ENCODE assay signal across 1 cellular context in the genomic region with DNA sequence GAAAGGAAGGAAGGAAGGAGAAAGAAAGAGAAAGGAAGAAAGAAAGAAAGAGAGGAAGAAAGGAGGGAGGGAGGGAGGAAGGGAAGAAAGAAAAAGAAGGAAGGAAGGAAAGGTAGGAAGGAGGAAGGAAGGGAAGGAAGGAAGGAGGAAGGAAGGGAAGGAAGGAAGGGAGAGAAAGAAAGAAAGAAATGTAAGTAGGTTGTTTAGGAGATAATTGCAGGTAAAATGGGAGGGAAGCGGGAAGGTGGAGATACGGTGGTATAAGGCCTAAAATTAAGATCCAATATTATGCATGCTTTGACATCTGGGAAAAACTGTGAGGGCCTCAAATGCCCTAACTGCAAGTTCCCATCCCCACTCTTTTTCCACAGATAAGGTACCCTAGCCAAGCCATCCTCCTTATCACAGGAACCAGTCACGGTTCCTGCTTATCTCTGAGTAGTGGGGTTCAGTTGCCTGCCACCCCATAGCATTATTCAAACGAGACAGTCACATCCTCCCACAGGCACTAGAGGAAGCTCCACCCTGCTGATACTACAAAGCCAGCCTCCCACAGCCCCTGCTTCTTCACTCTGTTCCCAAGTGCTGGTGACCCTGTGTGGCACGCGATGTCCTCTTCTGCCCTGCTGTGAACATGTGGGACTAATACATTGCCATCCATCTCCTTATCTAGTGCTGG.
A peak's percentile ranks its signal among the peaks of the same experiment; 100 is the strongest.
TF ChIP-seq lines count a peak whose summit lies in the region.

No MANE protein-coding gene starts in this region.

TF ChIP-seq in K562, 482 proteins besides CTCF, POLR2A, EP300 and RAD21 (continued from another document and continues in another):
- TF ChIP-seq, protein P1, sequence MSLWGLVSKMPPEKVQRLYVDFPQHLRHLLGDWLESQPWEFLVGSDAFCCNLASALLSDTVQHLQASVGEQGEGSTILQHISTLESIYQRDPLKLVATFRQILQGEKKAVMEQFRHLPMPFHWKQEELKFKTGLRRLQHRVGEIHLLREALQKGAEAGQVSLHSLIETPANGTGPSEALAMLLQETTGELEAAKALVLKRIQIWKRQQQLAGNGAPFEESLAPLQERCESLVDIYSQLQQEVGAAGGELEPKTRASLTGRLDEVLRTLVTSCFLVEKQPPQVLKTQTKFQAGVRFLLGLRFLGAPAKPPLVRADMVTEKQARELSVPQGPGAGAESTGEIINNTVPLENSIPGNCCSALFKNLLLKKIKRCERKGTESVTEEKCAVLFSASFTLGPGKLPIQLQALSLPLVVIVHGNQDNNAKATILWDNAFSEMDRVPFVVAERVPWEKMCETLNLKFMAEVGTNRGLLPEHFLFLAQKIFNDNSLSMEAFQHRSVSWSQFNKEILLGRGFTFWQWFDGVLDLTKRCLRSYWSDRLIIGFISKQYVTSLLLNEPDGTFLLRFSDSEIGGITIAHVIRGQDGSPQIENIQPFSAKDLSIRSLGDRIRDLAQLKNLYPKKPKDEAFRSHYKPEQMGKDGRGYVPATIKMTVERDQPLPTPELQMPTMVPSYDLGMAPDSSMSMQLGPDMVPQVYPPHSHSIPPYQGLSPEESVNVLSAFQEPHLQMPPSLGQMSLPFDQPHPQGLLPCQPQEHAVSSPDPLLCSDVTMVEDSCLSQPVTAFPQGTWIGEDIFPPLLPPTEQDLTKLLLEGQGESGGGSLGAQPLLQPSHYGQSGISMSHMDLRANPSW (CRISPR knock-in tag; IDR thresholded peaks at IDR 0.05): 0 out of 2 replicates have a peak, but pooled peaks have one; percentile 51
- TF ChIP-seq PYGO2 (tag; IDR thresholded peaks at IDR 0.05) (peak; percentile 89), RUNX1 (IDR thresholded peaks at IDR 0.05; ENCODE audit: low read depth) (peak; percentile 95), ZFX (CRISPR knock-in tag; IDR thresholded peaks at IDR 0.05) (peak; percentile 73), RBFOX2 (IDR thresholded peaks at IDR 0.05; ENCODE audit: low read depth, low read length) (peak; percentile 31; the same call in 1 of the 2 replicates), FOSL1 (tag; conservative IDR thresholded peaks at IDR 0.05) (peak; percentile 86), RFX1 (IDR thresholded peaks at IDR 0.05) (no peak; the same call in 1 of the 2 replicates), ARNT (IDR thresholded peaks at IDR 0.05) (peak; percentile 97 to 99), NR2C2 (CRISPR knock-in tag; IDR thresholded peaks at IDR 0.05) (no peak), NR2C2 (tag; IDR thresholded peaks at IDR 0.05) (0 out of 2 replicates have a peak, but pooled peaks have one; percentile 36), NFIX (CRISPR knock-in tag; IDR thresholded peaks at IDR 0.05; ENCODE audit: low read depth) (no peak), TBP (optimal IDR thresholded peaks at IDR 0.05; ENCODE audit: low read depth, low read length) (peak; percentile 80), ESRRA (IDR thresholded peaks at IDR 0.05; ENCODE audit: borderline replicate concordance, low read depth) (peak; percentile 55; the same call in 1 of the 2 replicates), ZNF311 (CRISPR knock-in tag; IDR thresholded peaks at IDR 0.05) (peak; percentile 57; the same call in 1 of the 2 replicates), RBM39 (optimal IDR thresholded peaks at IDR 0.05; ENCODE audit: low read depth, low read length) (peak; percentile 79), HMG20B (CRISPR knock-in tag; IDR thresholded peaks at IDR 0.05) (no peak), HDAC8 (tag; IDR thresholded peaks at IDR 0.05) (0 out of 2 replicates have a peak, but pooled peaks have one; percentile 20), KHSRP (IDR thresholded peaks at IDR 0.05) (peak; percentile 88), KDM1A (IDR thresholded peaks at IDR 0.05) (peak; percentile 93), SMAD1 (IDR thresholded peaks at IDR 0.05; ENCODE audit: low read depth, low read length, partially characterized antibody) (peak; percentile 92), EZH2 (IDR thresholded peaks at IDR 0.05; ENCODE audit: borderline replicate concordance, low read depth, low read length) (peak; percentile 96; the same call in 1 of the 2 replicates), NR2C1 (IDR thresholded peaks at IDR 0.05) (peak; percentile 65), NR2C1 (tag; IDR thresholded peaks at IDR 0.05) (peak; percentile 54), ZNF436 (CRISPR knock-in tag; IDR thresholded peaks at IDR 0.05) (no peak), SUPT5H (IDR thresholded peaks at IDR 0.05) (peak; percentile 64), ZNF766 (CRISPR knock-in tag; conservative IDR thresholded peaks at IDR 0.05) (peak; percentile 91; the same call in 1 of the 2 replicates), SP1 (CRISPR knock-in tag; IDR thresholded peaks at IDR 0.05) (peak; percentile 48; the same call in 1 of the 2 replicates)
- TF ChIP-seq, protein P2, sequence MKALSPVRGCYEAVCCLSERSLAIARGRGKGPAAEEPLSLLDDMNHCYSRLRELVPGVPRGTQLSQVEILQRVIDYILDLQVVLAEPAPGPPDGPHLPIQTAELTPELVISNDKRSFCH (CRISPR knock-in tag; IDR thresholded peaks at IDR 0.05): no peak
- TF ChIP-seq, protein P2 (tag; IDR thresholded peaks at IDR 0.05): peak; percentile 95
- TF ChIP-seq, protein P3, sequence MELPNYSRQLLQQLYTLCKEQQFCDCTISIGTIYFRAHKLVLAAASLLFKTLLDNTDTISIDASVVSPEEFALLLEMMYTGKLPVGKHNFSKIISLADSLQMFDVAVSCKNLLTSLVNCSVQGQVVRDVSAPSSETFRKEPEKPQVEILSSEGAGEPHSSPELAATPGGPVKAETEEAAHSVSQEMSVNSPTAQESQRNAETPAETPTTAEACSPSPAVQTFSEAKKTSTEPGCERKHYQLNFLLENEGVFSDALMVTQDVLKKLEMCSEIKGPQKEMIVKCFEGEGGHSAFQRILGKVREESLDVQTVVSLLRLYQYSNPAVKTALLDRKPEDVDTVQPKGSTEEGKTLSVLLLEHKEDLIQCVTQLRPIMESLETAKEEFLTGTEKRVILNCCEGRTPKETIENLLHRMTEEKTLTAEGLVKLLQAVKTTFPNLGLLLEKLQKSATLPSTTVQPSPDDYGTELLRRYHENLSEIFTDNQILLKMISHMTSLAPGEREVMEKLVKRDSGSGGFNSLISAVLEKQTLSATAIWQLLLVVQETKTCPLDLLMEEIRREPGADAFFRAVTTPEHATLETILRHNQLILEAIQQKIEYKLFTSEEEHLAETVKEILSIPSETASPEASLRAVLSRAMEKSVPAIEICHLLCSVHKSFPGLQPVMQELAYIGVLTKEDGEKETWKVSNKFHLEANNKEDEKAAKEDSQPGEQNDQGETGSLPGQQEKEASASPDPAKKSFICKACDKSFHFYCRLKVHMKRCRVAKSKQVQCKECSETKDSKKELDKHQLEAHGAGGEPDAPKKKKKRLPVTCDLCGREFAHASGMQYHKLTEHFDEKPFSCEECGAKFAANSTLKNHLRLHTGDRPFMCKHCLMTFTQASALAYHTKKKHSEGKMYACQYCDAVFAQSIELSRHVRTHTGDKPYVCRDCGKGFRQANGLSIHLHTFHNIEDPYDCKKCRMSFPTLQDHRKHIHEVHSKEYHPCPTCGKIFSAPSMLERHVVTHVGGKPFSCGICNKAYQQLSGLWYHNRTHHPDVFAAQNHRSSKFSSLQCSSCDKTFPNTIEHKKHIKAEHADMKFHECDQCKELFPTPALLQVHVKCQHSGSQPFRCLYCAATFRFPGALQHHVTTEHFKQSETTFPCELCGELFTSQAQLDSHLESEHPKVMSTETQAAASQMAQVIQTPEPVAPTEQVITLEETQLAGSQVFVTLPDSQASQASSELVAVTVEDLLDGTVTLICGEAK (IDR thresholded peaks at IDR 0.05): peak; percentile 74
- TF ChIP-seq, protein P3 (CRISPR knock-in tag; IDR thresholded peaks at IDR 0.05): no peak
- TF ChIP-seq, protein P4, sequence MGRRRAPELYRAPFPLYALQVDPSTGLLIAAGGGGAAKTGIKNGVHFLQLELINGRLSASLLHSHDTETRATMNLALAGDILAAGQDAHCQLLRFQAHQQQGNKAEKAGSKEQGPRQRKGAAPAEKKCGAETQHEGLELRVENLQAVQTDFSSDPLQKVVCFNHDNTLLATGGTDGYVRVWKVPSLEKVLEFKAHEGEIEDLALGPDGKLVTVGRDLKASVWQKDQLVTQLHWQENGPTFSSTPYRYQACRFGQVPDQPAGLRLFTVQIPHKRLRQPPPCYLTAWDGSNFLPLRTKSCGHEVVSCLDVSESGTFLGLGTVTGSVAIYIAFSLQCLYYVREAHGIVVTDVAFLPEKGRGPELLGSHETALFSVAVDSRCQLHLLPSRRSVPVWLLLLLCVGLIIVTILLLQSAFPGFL (CRISPR knock-in tag; IDR thresholded peaks at IDR 0.05): 0 out of 2 replicates have a peak, but pooled peaks have one; percentile 38
- TF ChIP-seq, protein P5, sequence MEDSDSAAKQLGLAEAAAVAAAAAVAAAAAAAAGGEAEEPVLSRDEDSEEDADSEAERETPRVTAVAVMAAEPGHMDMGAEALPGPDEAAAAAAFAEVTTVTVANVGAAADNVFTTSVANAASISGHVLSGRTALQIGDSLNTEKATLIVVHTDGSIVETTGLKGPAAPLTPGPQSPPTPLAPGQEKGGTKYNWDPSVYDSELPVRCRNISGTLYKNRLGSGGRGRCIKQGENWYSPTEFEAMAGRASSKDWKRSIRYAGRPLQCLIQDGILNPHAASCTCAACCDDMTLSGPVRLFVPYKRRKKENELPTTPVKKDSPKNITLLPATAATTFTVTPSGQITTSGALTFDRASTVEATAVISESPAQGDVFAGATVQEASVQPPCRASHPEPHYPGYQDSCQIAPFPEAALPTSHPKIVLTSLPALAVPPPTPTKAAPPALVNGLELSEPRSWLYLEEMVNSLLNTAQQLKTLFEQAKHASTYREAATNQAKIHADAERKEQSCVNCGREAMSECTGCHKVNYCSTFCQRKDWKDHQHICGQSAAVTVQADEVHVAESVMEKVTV (CRISPR knock-in tag; IDR thresholded peaks at IDR 0.05): 0 out of 2 replicates have a peak, but pooled peaks have one; percentile 13
- TF ChIP-seq, protein P6, sequence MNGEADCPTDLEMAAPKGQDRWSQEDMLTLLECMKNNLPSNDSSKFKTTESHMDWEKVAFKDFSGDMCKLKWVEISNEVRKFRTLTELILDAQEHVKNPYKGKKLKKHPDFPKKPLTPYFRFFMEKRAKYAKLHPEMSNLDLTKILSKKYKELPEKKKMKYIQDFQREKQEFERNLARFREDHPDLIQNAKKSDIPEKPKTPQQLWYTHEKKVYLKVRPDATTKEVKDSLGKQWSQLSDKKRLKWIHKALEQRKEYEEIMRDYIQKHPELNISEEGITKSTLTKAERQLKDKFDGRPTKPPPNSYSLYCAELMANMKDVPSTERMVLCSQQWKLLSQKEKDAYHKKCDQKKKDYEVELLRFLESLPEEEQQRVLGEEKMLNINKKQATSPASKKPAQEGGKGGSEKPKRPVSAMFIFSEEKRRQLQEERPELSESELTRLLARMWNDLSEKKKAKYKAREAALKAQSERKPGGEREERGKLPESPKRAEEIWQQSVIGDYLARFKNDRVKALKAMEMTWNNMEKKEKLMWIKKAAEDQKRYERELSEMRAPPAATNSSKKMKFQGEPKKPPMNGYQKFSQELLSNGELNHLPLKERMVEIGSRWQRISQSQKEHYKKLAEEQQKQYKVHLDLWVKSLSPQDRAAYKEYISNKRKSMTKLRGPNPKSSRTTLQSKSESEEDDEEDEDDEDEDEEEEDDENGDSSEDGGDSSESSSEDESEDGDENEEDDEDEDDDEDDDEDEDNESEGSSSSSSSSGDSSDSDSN (IDR thresholded peaks at IDR 0.05; ENCODE audit: borderline replicate concordance in 1 of 2, low read depth in 2 of 2, low read length in 2 of 2): 0 out of 4 replicates have a peak, but pooled peaks of 1 of the 2 experiments have one; percentile 22
- TF ChIP-seq, protein P7, sequence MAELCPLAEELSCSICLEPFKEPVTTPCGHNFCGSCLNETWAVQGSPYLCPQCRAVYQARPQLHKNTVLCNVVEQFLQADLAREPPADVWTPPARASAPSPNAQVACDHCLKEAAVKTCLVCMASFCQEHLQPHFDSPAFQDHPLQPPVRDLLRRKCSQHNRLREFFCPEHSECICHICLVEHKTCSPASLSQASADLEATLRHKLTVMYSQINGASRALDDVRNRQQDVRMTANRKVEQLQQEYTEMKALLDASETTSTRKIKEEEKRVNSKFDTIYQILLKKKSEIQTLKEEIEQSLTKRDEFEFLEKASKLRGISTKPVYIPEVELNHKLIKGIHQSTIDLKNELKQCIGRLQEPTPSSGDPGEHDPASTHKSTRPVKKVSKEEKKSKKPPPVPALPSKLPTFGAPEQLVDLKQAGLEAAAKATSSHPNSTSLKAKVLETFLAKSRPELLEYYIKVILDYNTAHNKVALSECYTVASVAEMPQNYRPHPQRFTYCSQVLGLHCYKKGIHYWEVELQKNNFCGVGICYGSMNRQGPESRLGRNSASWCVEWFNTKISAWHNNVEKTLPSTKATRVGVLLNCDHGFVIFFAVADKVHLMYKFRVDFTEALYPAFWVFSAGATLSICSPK (IDR thresholded peaks at IDR 0.05; ENCODE audit: borderline replicate concordance): peak; percentile 98
- TF ChIP-seq, protein P8, sequence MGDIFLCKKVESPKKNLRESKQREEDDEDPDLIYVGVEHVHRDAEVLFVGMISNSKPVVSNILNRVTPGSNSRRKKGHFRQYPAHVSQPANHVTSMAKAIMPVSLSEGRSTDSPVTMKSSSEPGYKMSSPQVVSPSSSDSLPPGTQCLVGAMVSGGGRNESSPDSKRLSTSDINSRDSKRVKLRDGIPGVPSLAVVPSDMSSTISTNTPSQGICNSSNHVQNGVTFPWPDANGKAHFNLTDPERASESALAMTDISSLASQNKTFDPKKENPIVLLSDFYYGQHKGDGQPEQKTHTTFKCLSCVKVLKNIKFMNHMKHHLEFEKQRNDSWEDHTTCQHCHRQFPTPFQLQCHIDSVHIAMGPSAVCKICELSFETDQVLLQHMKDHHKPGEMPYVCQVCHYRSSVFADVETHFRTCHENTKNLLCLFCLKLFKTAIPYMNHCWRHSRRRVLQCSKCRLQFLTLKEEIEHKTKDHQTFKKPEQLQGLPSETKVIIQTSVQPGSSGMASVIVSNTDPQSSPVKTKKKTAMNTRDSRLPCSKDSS (IDR thresholded peaks at IDR 0.05; ENCODE audit: low read depth, partially characterized antibody): peak; percentile 81
